Comparison of ENCODE assay signal across 11 cellular contexts in genomic region chr11:35282226-35282882, GRCh38.
DNase-seq lines count a peak whose midpoint lies in the region; ATAC-seq, FAIRE-seq and TF ChIP-seq lines count a peak whose summit lies in the region.
"Had no signal": no experiment of that assay in that cellular context is flagged by ENCODE, and none has a peak within 500 bp of the region (broad histone marks: within the 10 kb centered on the region; RNA-seq: fewer than 3 reads in every experiment).

No MANE protein-coding gene starts in this region.

- H3K27me3 ChIP-seq in GM12878 (replicated peaks in 1 of 2; ENCODE audit: control insufficient read depth in 2 of 2, insufficient read depth in 2 of 2, low read length in 1 of 2) (no peaks in the 10 kb centered on the region), left lung (no peaks in the 10 kb centered on the region), upper lobe of right lung (no peaks in the 10 kb centered on the region)

- no peaks in the 10 kb centered on the region for H3K79me2 ChIP-seq in GM12878 (ENCODE audit: control insufficient read depth, insufficient read depth, low read length)

- 45% methylated on average over 2 of the region's 2 CpGs for WGBS in GM12878 (ENCODE audit: insufficient coverage, insufficient replicate concordance, low lambda C conversion rate, missing lambda C conversion rate)

- no peak for DNase-seq in activated CD4-positive, alpha-beta memory T cell treated with anti-CD3 and anti-CD28 coated beads, Interleukin-2, amount 10 ng/mL, durations not matched to agents 7 days and 5 days
- no peak for DNase-seq in activated CD4-positive, alpha-beta memory T cell treated with anti-CD3 and anti-CD28 coated beads for 36 hours
- DNase-seq in GM12878 (ENCODE audit: low read depth, low spot score) = no peak
- DNase-seq in left lung = no peak
- no peak for DNase-seq in upper lobe of right lung
- no peak for DNase-seq in DMS53 (lab: John Stamatoyannopoulos, UW)
- DNase-seq in anterior cingulate cortex (lab: John Stamatoyannopoulos, UW) = no peak
- DNase-seq in stimulated activated CD4-positive, alpha-beta T cell treated with anti-CD3 and anti-CD28 coated beads, Interleukin-12 subunit alpha, Interleukin-12 subunit beta, amount 100 ng/mL, for 4 hours = no peak
- DNase-seq: activated naive CD4-positive, alpha-beta T cell; stimulated activated CD4-positive, alpha-beta T cell treated with anti-CD3 and anti-CD28 coated beads, Interleukin-15, amount 100 ng/mL, for 24 hours had no signal

- in situ Hi-C loops in GM12878 (cut with MboI) = no loop called here

- no peak for FAIRE-seq in GM12878 (lab: Jason Lieb, UNC)

- no peaks in the 10 kb centered on the region for H3K36me3 Mint-ChIP-seq in activated CD4-positive, alpha-beta memory T cell treated with anti-CD3 and anti-CD28 coated beads, Interleukin-2, amount 10 ng/mL, durations not matched to agents 7 days and 5 days (ENCODE audit: low read depth)
- no peaks in the 10 kb centered on the region for H3K36me3 Mint-ChIP-seq in activated CD4-positive, alpha-beta memory T cell treated with anti-CD3 and anti-CD28 coated beads for 36 hours

- H3K4me3 Mint-ChIP-seq in activated CD4-positive, alpha-beta memory T cell treated with anti-CD3 and anti-CD28 coated beads, Interleukin-2, amount 10 ng/mL, durations not matched to agents 7 days and 5 days = no peak overlapping the region
- H3K4me3 Mint-ChIP-seq in activated CD4-positive, alpha-beta memory T cell treated with anti-CD3 and anti-CD28 coated beads for 36 hours = no peak overlapping the region

- ATAC-seq in GM12878 = peak; percentile 26; the same call in 1 of the 3 replicates
- ATAC-seq in left lung = peak; percentile 65
- peak; percentile 17 for ATAC-seq in upper lobe of right lung

- BruUV-seq in GM12878 (replicated peaks; lab: Mats Ljungman, UMichigan) = no TSS peak

- H3K4me2 ChIP-seq in GM12878 (ENCODE audit: control insufficient read depth, insufficient read depth) = no peak overlapping the region

- CTCF ChIA-PET in activated CD4-positive, alpha-beta memory T cell treated with anti-CD3 and anti-CD28 coated beads, Interleukin-2, amount 10 ng/mL, durations not matched to agents 7 days and 5 days (lab: Charles Lee) = no interaction called here
- CTCF ChIA-PET in activated CD4-positive, alpha-beta memory T cell treated with anti-CD3 and anti-CD28 coated beads for 36 hours (lab: Charles Lee) = no interaction called here
- CTCF ChIA-PET in GM12878 (lab: Yijun Ruan, JAX) = interaction anchor here (1.4 to 1.8 kb wide), 2 partner anchors 9 to 11 kb away, joined by 4 to 5 read pairs; no protein-coding TSS in a partner anchor

- H4K20me1 ChIP-seq in GM12878 (ENCODE audit: control insufficient read depth, insufficient read depth) = no peaks in the 10 kb centered on the region

- no peaks in the 10 kb centered on the region for H3K27me3 Mint-ChIP-seq in activated CD4-positive, alpha-beta memory T cell treated with anti-CD3 and anti-CD28 coated beads, Interleukin-2, amount 10 ng/mL, durations not matched to agents 7 days and 5 days
- no peaks in the 10 kb centered on the region for H3K27me3 Mint-ChIP-seq in activated CD4-positive, alpha-beta memory T cell treated with anti-CD3 and anti-CD28 coated beads for 36 hours

- H3K4me1 ChIP-seq in GM12878 (ENCODE audit: control insufficient read depth, insufficient read depth, low read length) = no peaks in the 10 kb centered on the region
- peaks cover 0 to 12% of the 10 kb centered on the region in 2 donors for H3K4me1 ChIP-seq in left lung
- no peaks in the 10 kb centered on the region for H3K4me1 ChIP-seq in upper lobe of right lung

- SMC1A ChIA-PET in GM12878 (lab: Charles Lee; ENCODE audit: uncharacterized antibody, unreplicated experiment) = interaction anchor here (0.9 to 1.6 kb wide), 4 partner anchors 11 to 28 kb away, joined by 3 to 5 read pairs (median 3); no protein-coding TSS in a partner anchor

- H3K27ac Mint-ChIP-seq in activated CD4-positive, alpha-beta memory T cell treated with anti-CD3 and anti-CD28 coated beads, Interleukin-2, amount 10 ng/mL, durations not matched to agents 7 days and 5 days = peak overlapping the region; percentile 27
- H3K27ac Mint-ChIP-seq in activated CD4-positive, alpha-beta memory T cell treated with anti-CD3 and anti-CD28 coated beads for 36 hours = no peak overlapping the region

- no peak for TF ChIP-seq EP300 in GM12878 (IDR thresholded peaks at IDR 0.05; ENCODE audit: borderline replicate concordance in 1 of 2, control insufficient read depth in 1 of 2, low read depth in 2 of 2, low read length in 2 of 2)

- H3K4me3 ChIP-seq in GM12878 = no peak overlapping the region
- no peak overlapping the region for H3K4me3 ChIP-seq in left lung
- H3K4me3 ChIP-seq in upper lobe of right lung = no peak overlapping the region

- H3K9me3 Mint-ChIP-seq in activated CD4-positive, alpha-beta memory T cell treated with anti-CD3 and anti-CD28 coated beads, Interleukin-2, amount 10 ng/mL, durations not matched to agents 7 days and 5 days = peaks cover 3% of the 10 kb centered on the region
- no peaks in the 10 kb centered on the region for H3K9me3 Mint-ChIP-seq in activated CD4-positive, alpha-beta memory T cell treated with anti-CD3 and anti-CD28 coated beads for 36 hours

- RAD21 ChIA-PET in GM12878 (lab: Charles Lee; ENCODE audit: unreplicated experiment) = interaction anchor here (1.0 kb wide), 1 partner anchor 22 kb away, joined by 3 read pairs; no protein-coding TSS in a partner anchor

- H3K27ac ChIP-seq in GM12878 (ENCODE audit: control insufficient read depth, insufficient read depth) (no peak overlapping the region), left lung (no peak overlapping the region), upper lobe of right lung (no peak overlapping the region)
- H3K27ac ChIP-seq: VCaP had no signal

- no peak for TF ChIP-seq POLR2A in GM12878 (IDR thresholded peaks at IDR 0.05; ENCODE audit: low read depth, low read length)

- H3K4me1 Mint-ChIP-seq in activated CD4-positive, alpha-beta memory T cell treated with anti-CD3 and anti-CD28 coated beads, Interleukin-2, amount 10 ng/mL, durations not matched to agents 7 days and 5 days = peaks cover 14% of the 10 kb centered on the region
- H3K4me1 Mint-ChIP-seq in activated CD4-positive, alpha-beta memory T cell treated with anti-CD3 and anti-CD28 coated beads for 36 hours (ENCODE audit: low read depth) = peaks cover 4% of the 10 kb centered on the region

- H3K36me3 ChIP-seq in GM12878 (ENCODE audit: control insufficient read depth in 2 of 2, insufficient read depth in 2 of 2, low read length in 1 of 2) (no peaks in the 10 kb centered on the region), left lung (no peaks in the 10 kb centered on the region), upper lobe of right lung (no peaks in the 10 kb centered on the region)

- H3K9ac ChIP-seq in GM12878 (ENCODE audit: control insufficient read depth, insufficient read depth, low read length) = no peak overlapping the region

- H3K9me3 ChIP-seq in GM12878 (replicated peaks; ENCODE audit: control insufficient read depth, insufficient read depth, low read length) (no peaks in the 10 kb centered on the region), left lung (no peaks in the 10 kb centered on the region), upper lobe of right lung (no peaks in the 10 kb centered on the region)

- POLR2A ChIA-PET in activated CD4-positive, alpha-beta memory T cell treated with anti-CD3 and anti-CD28 coated beads, Interleukin-2, amount 10 ng/mL, durations not matched to agents 7 days and 5 days (lab: Charles Lee) = interaction anchor here (1.1 kb wide), 1 partner anchor 12 kb away, joined by 3 read pairs; no protein-coding TSS in a partner anchor
- POLR2A ChIA-PET in activated CD4-positive, alpha-beta memory T cell treated with anti-CD3 and anti-CD28 coated beads for 36 hours (lab: Charles Lee) = no interaction called here
- POLR2A ChIA-PET in GM12878 (lab: Charles Lee) = interaction anchor here (1.0 kb wide), 1 partner anchor 11 kb away, joined by 3 read pairs; no protein-coding TSS in a partner anchor

- no peak overlapping the region for H2AFZ ChIP-seq in GM12878 (ENCODE audit: control insufficient read depth, low read depth, low read length)

- TF ChIP-seq RAD21 in GM12878 (IDR thresholded peaks at IDR 0.05; ENCODE audit: insufficient read depth, low read depth, low read length) = no peak

- TF ChIP-seq CTCF in GM12878 (IDR thresholded peaks at IDR 0.05 in 2 of 3, conservative IDR thresholded peaks at IDR 0.05 in 1 of 3; ENCODE audit: control insufficient read depth in 2 of 3, extremely low read depth in 1 of 3, insufficient read depth in 1 of 3, low read depth in 3 of 3, low read length in 3 of 3) = no peak
- no peak for TF ChIP-seq CTCF in left lung (IDR thresholded peaks at IDR 0.05)
- TF ChIP-seq CTCF in upper lobe of right lung (IDR thresholded peaks at IDR 0.05) = no peak

- intact Hi-C loops in activated CD4-positive, alpha-beta memory T cell treated with anti-CD3 and anti-CD28 coated beads for 36 hours (cut with micrococcal nuclease) = no loop called here
- intact Hi-C loops in GM12878 (cut with micrococcal nuclease; ENCODE audit: unreplicated experiment) = no loop called here
- intact Hi-C loops in left lung (cut with DNase I) = no loop called here
- intact Hi-C loops in upper lobe of right lung (cut with DNase I) = no loop called here

TF ChIP-seq in GM12878, 131 proteins besides CTCF, POLR2A, EP300 and RAD21 (continues in another document):
- TF ChIP-seq CREM (IDR thresholded peaks at IDR 0.05; ENCODE audit: low read depth) = no peak
- TF ChIP-seq BCL3 (IDR thresholded peaks at IDR 0.05; ENCODE audit: borderline replicate concordance, insufficient read depth, low read depth, low read length, poor library complexity, severe bottlenecking) = peak; percentile 92
